8 cellular contexts compared by ENCODE assay signal in the genomic region with DNA sequence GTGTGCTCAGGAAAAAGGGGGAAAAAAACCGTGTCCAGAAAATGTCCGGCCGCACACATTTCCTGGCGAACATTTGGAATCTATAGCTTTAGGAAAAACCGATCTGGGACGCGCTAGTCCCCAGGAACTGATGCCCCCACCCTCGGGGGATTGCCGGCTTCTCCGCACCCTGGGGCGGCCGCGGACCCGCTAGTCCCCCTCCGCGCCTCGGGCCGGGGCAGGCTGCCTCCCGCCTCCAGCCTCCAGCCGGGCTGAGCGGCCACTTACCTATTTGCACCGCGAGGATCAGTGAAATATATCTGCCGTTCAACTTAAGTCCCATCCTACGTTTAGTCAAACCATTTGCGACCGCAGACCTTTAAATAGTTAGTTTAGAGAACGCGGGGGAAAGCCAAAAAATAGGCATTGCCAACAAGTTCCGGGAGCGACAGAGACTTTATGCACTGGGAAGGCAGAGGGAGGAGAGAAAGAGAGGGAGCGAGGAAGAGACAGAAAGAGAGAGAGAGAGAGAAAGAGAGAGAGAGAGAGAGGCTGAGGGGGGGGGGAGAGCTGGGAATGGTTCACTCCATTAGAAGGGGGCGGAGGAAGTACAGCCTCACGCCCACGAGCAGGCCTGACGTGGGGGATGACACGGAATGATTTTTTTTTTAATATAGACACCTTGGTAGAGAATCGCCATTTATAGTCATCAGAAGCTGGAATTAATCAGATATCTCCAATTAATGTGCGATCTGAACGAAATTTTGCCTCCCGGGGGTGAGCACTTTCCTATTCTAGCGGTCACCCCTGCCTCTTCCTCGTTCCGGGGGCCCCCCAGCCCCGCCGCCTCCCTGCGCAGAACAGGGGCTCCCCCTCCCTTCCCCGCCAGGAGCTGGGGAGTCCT. TPM values are rescaled to one million over a fixed set of nuclear protein-coding genes. Genes with fewer than 3 reads are reported as not detected.
DNase-seq lines count a peak whose midpoint lies in the region; ATAC-seq, FAIRE-seq and TF ChIP-seq lines count a peak whose summit lies in the region.

A gene with protein sequence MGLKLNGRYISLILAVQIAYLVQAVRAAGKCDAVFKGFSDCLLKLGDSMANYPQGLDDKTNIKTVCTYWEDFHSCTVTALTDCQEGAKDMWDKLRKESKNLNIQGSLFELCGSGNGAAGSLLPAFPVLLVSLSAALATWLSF (minus strand): TSS at position 498 of the 883 bp plus-strand sequence. CDS start 176 bp downstream, at position 322.

- H3K9me3 Mint-ChIP-seq in neural crest cell, result no peaks in the 10 kb centered on the region

- no peaks in the 10 kb centered on the region for H4K20me1 ChIP-seq in endothelial cell of umbilical vein (replicated peaks; ENCODE audit: control insufficient read depth, extremely low read depth, insufficient read depth, low read length)

- H3K9ac ChIP-seq in endothelial cell of umbilical vein (replicated peaks; ENCODE audit: extremely low read depth, insufficient read depth, low read length), result peak within 1 kb of the TSS; percentile 48

- peak within 1 kb of the TSS; percentile 67 for H3K4me2 ChIP-seq in endothelial cell of umbilical vein (ENCODE audit: insufficient read depth, low read length)

- FAIRE-seq in GM12891 (lab: Jason Lieb, UNC) (peak; percentile 35), endothelial cell of umbilical vein (lab: Jason Lieb, UNC) (peak; percentile 59), H54 (lab: Jason Lieb, UNC) (no peak)

- H3K27ac ChIP-seq in 22Rv1, result peak within 1 kb of the TSS; percentile 92
- peak within 1 kb of the TSS in 2 of 4 donors; percentile 35 to 47 for H3K27ac ChIP-seq in Peyer's patch
- H3K27ac ChIP-seq in endothelial cell of umbilical vein (ENCODE audit: insufficient read depth, low read depth, low read length), result no peak within 1 kb of the TSS

- no peak for TF ChIP-seq CTCF in 22Rv1 (IDR thresholded peaks at IDR 0.05)
- no peak for TF ChIP-seq CTCF in Peyer's patch (IDR thresholded peaks at IDR 0.05)
- no peak for TF ChIP-seq CTCF in endothelial cell of umbilical vein (IDR thresholded peaks at IDR 0.05; ENCODE audit: extremely low read depth in 1 of 2, insufficient read depth in 1 of 2, low read depth in 1 of 2, low read length in 2 of 2)
- TF ChIP-seq CTCF in neural crest cell (conservative IDR thresholded peaks at IDR 0.05), result no peak

- POLR2A ChIA-PET in endothelial cell of umbilical vein (lab: Charles Lee), result no interaction called here

- CTCF ChIA-PET in endothelial cell of umbilical vein (lab: Charles Lee), result interaction anchor here (0.7 to 3.9 kb wide), 6 partner anchors 8 to 584 kb away, joined by 3 to 10 read pairs (median 5); no protein-coding TSS in a partner anchor

- no peaks in the 10 kb centered on the region for H3K36me3 Mint-ChIP-seq in neural crest cell (ENCODE audit: low read depth)

- H3K4me3 ChIP-seq in Peyer's patch, result peak within 1 kb of the TSS; percentile 16 to 58 (median 43)
- H3K4me3 ChIP-seq in endothelial cell of umbilical vein (replicated peaks in 1 of 3; ENCODE audit: insufficient read depth in 1 of 3, low read depth in 1 of 3, low read length in 3 of 3), result peak within 1 kb of the TSS; percentile 54 to 86 (median 67)

- no peaks in the 10 kb centered on the region for H3K36me3 ChIP-seq in Peyer's patch
- no peaks in the 10 kb centered on the region for H3K36me3 ChIP-seq in endothelial cell of umbilical vein (ENCODE audit: control insufficient read depth in 2 of 2, extremely low read depth in 1 of 2, insufficient read depth in 2 of 2, low read length in 2 of 2)

- peaks cover 0 to 48% (median 22%) of the 10 kb centered on the region in 4 donors for H3K4me1 ChIP-seq in Peyer's patch
- peaks cover 25% of the 10 kb centered on the region for H3K4me1 ChIP-seq in endothelial cell of umbilical vein (ENCODE audit: control insufficient read depth, extremely low read depth, insufficient read depth, low read length)

- dilution Hi-C loops in endothelial cell of umbilical vein (cut with MboI; ENCODE audit: extremely low pct_ligation_motif_present, low sequenced_read_pairs), result no loop called here

- no peak for TF ChIP-seq POLR2A in GM12891 (IDR thresholded peaks at IDR 0.05; ENCODE audit: low read depth, low read length)
- no peak for TF ChIP-seq POLR2A in Peyer's patch (IDR thresholded peaks at IDR 0.05)
- TF ChIP-seq POLR2A in endothelial cell of umbilical vein (IDR thresholded peaks at IDR 0.05; ENCODE audit: low read depth, low read length), result no peak
- no peak for TF ChIP-seq POLR2A in H54 (IDR thresholded peaks at IDR 0.05; ENCODE audit: low read depth, low read length)

- H2AFZ ChIP-seq in endothelial cell of umbilical vein (ENCODE audit: low read depth, low read length), result peak within 1 kb of the TSS; percentile 78

- DNase-seq in GM12891 (ENCODE audit: insufficient read length, low spot score) (no peak), Peyer's patch (no peak), endothelial cell of umbilical vein (ENCODE audit: low read depth, low spot score) (peak; percentile 41), neural crest cell (ENCODE audit: low read depth, low spot score) (no peak), H54 (ENCODE audit: insufficient read length, low spot score) (no peak)

- peaks cover 58% of the 10 kb centered on the region for H3K4me1 Mint-ChIP-seq in neural crest cell

- H3K9me3 ChIP-seq in Peyer's patch (peaks cover 0 to 35% (median 0%) of the 10 kb centered on the region in 4 donors), endothelial cell of umbilical vein (replicated peaks; ENCODE audit: control insufficient read depth, insufficient read depth, low read length) (no peaks in the 10 kb centered on the region)

- ATAC-seq in HG02588 (IDR thresholded peaks at IDR 0.05; ENCODE audit: unreplicated experiment) (no peak), HG03432 (IDR thresholded peaks at IDR 0.05; ENCODE audit: unreplicated experiment) (no peak)

- H3K79me2 ChIP-seq in endothelial cell of umbilical vein (ENCODE audit: control insufficient read depth, insufficient read depth, low read length), result no peaks in the 10 kb centered on the region

- TSS peak; percentile 8 for BruUV-seq in endothelial cell of umbilical vein (replicated peaks; lab: Mats Ljungman, UMichigan)

- intact Hi-C loops in endothelial cell of umbilical vein (cut with micrococcal nuclease), result loop anchor here (5.0 kb wide), 2 partner anchors 541 to 1306 kb away; a partner anchor contains a TSS

- H3K27ac Mint-ChIP-seq in neural crest cell (ENCODE audit: unreplicated experiment), result no peak within 1 kb of the TSS

- H3K27me3 ChIP-seq in Peyer's patch (peaks cover 0 to 78% of the 10 kb centered on the region in 2 donors), endothelial cell of umbilical vein (ENCODE audit: control insufficient read depth in 2 of 2, insufficient read depth in 2 of 2, low read length in 2 of 2) (peaks cover 36 to 68% of the 10 kb centered on the region in 2 experiments)

- no peaks in the 10 kb centered on the region for H3K9me1 ChIP-seq in endothelial cell of umbilical vein (replicated peaks; ENCODE audit: control insufficient read depth, extremely low read depth, insufficient read depth, low read length)

- H3K27me3 Mint-ChIP-seq in neural crest cell (ENCODE audit: low read depth), result peaks cover 88% of the 10 kb centered on the region

- H3K4me3 Mint-ChIP-seq in neural crest cell, result peak within 1 kb of the TSS; percentile 86

TF ChIP-seq in GM12891, 5 proteins besides CTCF, POLR2A, EP300 and RAD21:
- TF ChIP-seq SPI1 (IDR thresholded peaks at IDR 0.05; ENCODE audit: low read depth, low read length) (no peak), TAF1 (IDR thresholded peaks at IDR 0.05; ENCODE audit: low read depth, low read length) (no peak), POU2F2 (IDR thresholded peaks at IDR 0.05; ENCODE audit: low read depth, low read length) (no peak), POLR2AphosphoS5 (IDR thresholded peaks at IDR 0.05; ENCODE audit: low read depth, low read length) (no peak), PAX5 (IDR thresholded peaks at IDR 0.05; ENCODE audit: insufficient read depth, low read length, severe bottlenecking) (no peak)

TF ChIP-seq in endothelial cell of umbilical vein, 7 proteins besides CTCF, POLR2A, EP300 and RAD21:
- TF ChIP-seq MYC (IDR thresholded peaks at IDR 0.05; ENCODE audit: low read depth, low read length), result no peak
- TF ChIP-seq EZH2 (IDR thresholded peaks at IDR 0.05; ENCODE audit: borderline replicate concordance, low read depth, low read length, severe bottlenecking), result peak; percentile 79
- TF ChIP-seq FOS (IDR thresholded peaks at IDR 0.05; ENCODE audit: borderline replicate concordance, insufficient read depth, low read length), result no peak
- TF ChIP-seq POLR2AphosphoS5 (IDR thresholded peaks at IDR 0.05; ENCODE audit: insufficient read depth, low read depth, low read length), result no peak
- no peak for TF ChIP-seq JUN (IDR thresholded peaks at IDR 0.05; ENCODE audit: borderline replicate concordance, insufficient read depth, insufficient read length, low read depth)
- TF ChIP-seq, protein P1, sequence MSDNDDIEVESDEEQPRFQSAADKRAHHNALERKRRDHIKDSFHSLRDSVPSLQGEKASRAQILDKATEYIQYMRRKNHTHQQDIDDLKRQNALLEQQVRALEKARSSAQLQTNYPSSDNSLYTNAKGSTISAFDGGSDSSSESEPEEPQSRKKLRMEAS (IDR thresholded peaks at IDR 0.05; ENCODE audit: insufficient read depth, insufficient read length), result no peak
- no peak for TF ChIP-seq GATA2 (IDR thresholded peaks at IDR 0.05; ENCODE audit: insufficient read depth, insufficient read length, low read depth, low read length)

RNA-seq across cellular contexts. Expression of the gene that starts here (rescaled TPM):
- 4.8 TPM for polyA plus RNA-seq in GM12891 (2012; ENCODE audit: low read depth, missing spikeins)
- total RNA-seq in Peyer's patch (1 to 10 TPM in 2 of 4 donors, not detected in 2; 1.4 to 2.8 TPM), endothelial cell of umbilical vein (25.6 and 26.2 TPM in 2 replicates), neural crest cell (1.3 and 1.5 TPM in 2 replicates)
- 10.9 and 12.8 TPM in 2 replicates for polyA plus RNA-seq in endothelial cell of umbilical vein
- 12.4 and 16.6 TPM in 2 replicates for polyA plus RNA-seq in endothelial cell of umbilical vein (2011; cell fraction: cytosol; rRNA removed)
- polyA plus RNA-seq in endothelial cell of umbilical vein (2011; cell fraction: nucleus; rRNA removed), result 17.9 and 20.3 TPM in 2 replicates
- polyA plus RNA-seq in endothelial cell of umbilical vein (2012), result 22.7 and 26.1 TPM in 2 replicates
- 5.3 and 7.2 TPM in 2 replicates for polyA minus RNA-seq in endothelial cell of umbilical vein
- not detected for polyA minus RNA-seq in endothelial cell of umbilical vein (2011; cell fraction: cytosol; rRNA and poly(A)+ RNA removed)
- polyA minus RNA-seq in endothelial cell of umbilical vein (2011; cell fraction: nucleus; rRNA and poly(A)+ RNA removed), result 2.4 and 3.6 TPM in 2 replicates
